ENCODE assay signal across 16 cellular contexts in genomic region chr2:133500967-133501366, GRCh38.
"Had no signal": no experiment of that assay in that cellular context is flagged by ENCODE, and none has a peak within 500 bp of the region (broad histone marks: within the 10 kb centered on the region; RNA-seq: fewer than 3 reads in every experiment).

No MANE protein-coding gene starts in this region.

- H3K4me1 ChIP-seq: colonic mucosa had no signal

- H3K4me2 ChIP-seq: hepatocyte had no signal

- H3K4me3 ChIP-seq: colonic mucosa, hepatocyte, stomach, thoracic aorta, transverse colon had no signal

- H3K36me3 ChIP-seq: colonic mucosa, stomach, thoracic aorta, transverse colon had no signal

- H3K27me3 ChIP-seq: colonic mucosa, hepatocyte, stomach, transverse colon had no signal

- FAIRE-seq: small intestine had no signal

- H3K27ac ChIP-seq: colonic mucosa, hepatocyte, stomach, thoracic aorta, transverse colon had no signal

- H2AFZ ChIP-seq: hepatocyte had no signal

- ATAC-seq: naive thymus-derived CD4-positive, alpha-beta T cell; right cardiac atrium had no signal

- DNase-seq: colonic mucosa; dermis blood vessel endothelial cell; foreskin melanocyte; head of caudate nucleus; kidney glomerular epithelial cell; mesendoderm; naive thymus-derived CD4-positive, alpha-beta T cell; right cardiac atrium; small intestine; stimulated activated CD4-positive, alpha-beta T cell treated with anti-CD3 and anti-CD28 coated beads, Interleukin-12 subunit alpha, Interleukin-12 subunit beta, amount 100 ng/mL, for 4 hours; stimulated activated naive CD4-positive, alpha-beta T cell; stomach; substantia nigra; transverse colon had no signal

- H3K36me3 Mint-ChIP-seq: naive thymus-derived CD4-positive, alpha-beta T cell had no signal

- H3K79me2 ChIP-seq: hepatocyte had no signal

- H3K27ac Mint-ChIP-seq: naive thymus-derived CD4-positive, alpha-beta T cell had no signal

- H3K4me3 Mint-ChIP-seq: naive thymus-derived CD4-positive, alpha-beta T cell had no signal

- H3K4me1 Mint-ChIP-seq: naive thymus-derived CD4-positive, alpha-beta T cell had no signal

- H3K9me3 ChIP-seq: colonic mucosa, stomach, thoracic aorta, transverse colon had no signal
